20 cellular contexts compared by ENCODE assay signal in genomic region chr20:8953300-8953699, GRCh38.
"Had no signal": no experiment of that assay in that cellular context is flagged by ENCODE, and none has a peak within 500 bp of the region (broad histone marks: within the 10 kb centered on the region; RNA-seq: fewer than 3 reads in every experiment).

No MANE protein-coding gene starts in this region.

- H3K27ac Mint-ChIP-seq: activated T-cell treated with anti-CD3 and anti-CD28 coated beads, Interleukin-2, amount 50 U/mL, for 72 hours; natural killer cell treated with Interleukin-12 subunit alpha and Interleukin-12 subunit beta and Interleukin-15 and Interleukin-18, amount 100 ng/mL, for 72 hours had no signal

- H3K36me3 Mint-ChIP-seq: natural killer cell treated with Interleukin-12 subunit alpha and Interleukin-12 subunit beta and Interleukin-15 and Interleukin-18, amount 100 ng/mL, for 72 hours had no signal

- ATAC-seq: activated CD4-positive, CD25-positive, alpha-beta regulatory T cell treated with anti-CD3 and anti-CD28 coated beads, Interleukin-2, amount 50 U/mL, for 24 hours; activated T-cell treated with anti-CD3 and anti-CD28 coated beads, Interleukin-2, amount 50 U/mL, for 72 hours; foreskin keratinocyte; left lobe of liver; natural killer cell treated with Interleukin-12 subunit alpha and Interleukin-12 subunit beta and Interleukin-15 and Interleukin-18, amount 100 ng/mL, for 72 hours had no signal

- H3K27me3 Mint-ChIP-seq: natural killer cell treated with Interleukin-12 subunit alpha and Interleukin-12 subunit beta and Interleukin-15 and Interleukin-18, amount 100 ng/mL, for 72 hours had no signal

- H3K4me3 Mint-ChIP-seq: activated T-cell treated with anti-CD3 and anti-CD28 coated beads, Interleukin-2, amount 50 U/mL, for 72 hours; natural killer cell treated with Interleukin-12 subunit alpha and Interleukin-12 subunit beta and Interleukin-15 and Interleukin-18, amount 100 ng/mL, for 72 hours had no signal

- H3K4me1 ChIP-seq: foreskin keratinocyte, sigmoid colon, upper lobe of left lung had no signal

- H3K36me3 ChIP-seq: esophagus squamous epithelium, sigmoid colon, upper lobe of left lung had no signal

- DNase-seq: activated CD4-positive, alpha-beta T cell treated with anti-CD3 and anti-CD28 coated beads, Interleukin-2, amount 50 U/mL, for 48 hours; activated T-cell treated with anti-CD3 and anti-CD28 coated beads, Interleukin-2, amount 50 U/mL, for 72 hours; central memory CD4-positive, alpha-beta T cell; dermis blood vessel endothelial cell; esophagus squamous epithelium; foreskin keratinocyte; head of caudate nucleus; islet precursor cell; mammary epithelial cell; sigmoid colon; stimulated activated CD4-positive, alpha-beta T cell treated with anti-CD3 and anti-CD28 coated beads, Interleukin-12 subunit alpha, Interleukin-12 subunit beta, amount 100 ng/mL, for 4 hours; stimulated activated naive CD4-positive, alpha-beta T cell; T-helper 2 cell; upper lobe of left lung had no signal

- H3K27me3 ChIP-seq: esophagus squamous epithelium, foreskin keratinocyte, sigmoid colon, upper lobe of left lung had no signal

- FAIRE-seq: astrocyte, endometrium, TTC549 had no signal

- H3K4me3 ChIP-seq: esophagus squamous epithelium, sigmoid colon, upper lobe of left lung had no signal

- H3K9me3 ChIP-seq: esophagus squamous epithelium, sigmoid colon, upper lobe of left lung had no signal
